1 cellular context compared by ENCODE assay signal in genomic region chr4:80201326-80202151, GRCh38.
TF ChIP-seq lines count a peak whose summit lies in the region.

No MANE protein-coding gene starts in this region.

TF ChIP-seq in HepG2, 621 proteins besides CTCF, POLR2A, EP300 and RAD21:
- TF ChIP-seq RFXAP (CRISPR knock-in tag; IDR thresholded peaks at IDR 0.05; ENCODE audit: borderline replicate concordance): no peak
- TF ChIP-seq TERF1 (CRISPR knock-in tag; IDR thresholded peaks at IDR 0.05): no peak
- no peak for TF ChIP-seq ZNF800 (CRISPR knock-in tag; IDR thresholded peaks at IDR 0.05)
- TF ChIP-seq SMAD9 (CRISPR knock-in tag; IDR thresholded peaks at IDR 0.05): no peak
- no peak for TF ChIP-seq USF2 (IDR thresholded peaks at IDR 0.05; ENCODE audit: low read depth, low read length)
- no peak for TF ChIP-seq USF2 (CRISPR knock-in tag; IDR thresholded peaks at IDR 0.05; ENCODE audit: borderline replicate concordance)
- TF ChIP-seq RERE (CRISPR knock-in tag; IDR thresholded peaks at IDR 0.05; ENCODE audit: low read depth): no peak
- TF ChIP-seq TEAD3 (CRISPR knock-in tag; optimal IDR thresholded peaks at IDR 0.05; ENCODE audit: borderline replicate concordance): no peak
- no peak for TF ChIP-seq NFATC3 (CRISPR knock-in tag; IDR thresholded peaks at IDR 0.05)
- TF ChIP-seq PLSCR1 (CRISPR knock-in tag; IDR thresholded peaks at IDR 0.05; ENCODE audit: borderline replicate concordance): no peak
- TF ChIP-seq GATAD2A (CRISPR knock-in tag; IDR thresholded peaks at IDR 0.05): no peak
- no peak for TF ChIP-seq NFE2L1 (CRISPR knock-in tag; IDR thresholded peaks at IDR 0.05; ENCODE audit: borderline replicate concordance)
- no peak for TF ChIP-seq ZBTB8A (CRISPR knock-in tag; IDR thresholded peaks at IDR 0.05; ENCODE audit: borderline replicate concordance, low read depth)
- no peak for TF ChIP-seq MTF1 (CRISPR knock-in tag; IDR thresholded peaks at IDR 0.05)
